Comparison of ENCODE assay signal across 19 cellular contexts in genomic region chr3:168134931-168135330, GRCh38. TPM values are rescaled to one million over a fixed set of nuclear protein-coding genes. Genes with fewer than 3 reads are reported as not detected.
DNase-seq lines count a peak whose midpoint lies in the region; ATAC-seq and TF ChIP-seq lines count a peak whose summit lies in the region.
"Had no signal": no experiment of that assay in that cellular context is flagged by ENCODE, and none has a peak within 500 bp of the region (broad histone marks: within the 10 kb centered on the region; RNA-seq: fewer than 3 reads in every experiment).

No MANE protein-coding gene starts in this region.

- DNase-seq in M059J (ENCODE audit: low read depth), result peak; percentile 9
- DNase-seq in ascending aorta (ENCODE audit: low spot score in 2 of 2), result no peak
- no peak for DNase-seq in GM19240 (ENCODE audit: insufficient read length, low spot score)
- DNase-seq in natural killer cell treated with Interleukin-12 subunit alpha and Interleukin-12 subunit beta and Interleukin-15 and Interleukin-18, amount 100 ng/mL, for 72 hours (ENCODE audit: low spot score), result no peak
- DNase-seq: activated CD8-positive, alpha-beta T cell treated with anti-CD3 and anti-CD28 coated beads, Interleukin-2, amount 10 ng/mL, durations not matched to agents 7 days and 5 days; activated gamma-delta T cell; GM23248; hypothalamus; left ventricle myocardium superior; NCI-H1048; NCI-H2171 treated with DMSO at 0.1 percent for 48 hours; retina had no signal

- no peaks in the 10 kb centered on the region for H3K36me3 Mint-ChIP-seq in natural killer cell treated with Interleukin-12 subunit alpha and Interleukin-12 subunit beta and Interleukin-15 and Interleukin-18, amount 100 ng/mL, for 72 hours
- H3K36me3 Mint-ChIP-seq: CD14-positive monocyte had no signal

- H3K36me3 ChIP-seq in ascending aorta, result no peaks in the 10 kb centered on the region
- H3K36me3 ChIP-seq: esophagus muscularis mucosa had no signal

- TF ChIP-seq CTCF in ascending aorta (IDR thresholded peaks at IDR 0.05), result no peak

- H3K27me3 ChIP-seq in ascending aorta, result no peaks in the 10 kb centered on the region
- H3K27me3 ChIP-seq: esophagus muscularis mucosa had no signal

- H3K27me3 Mint-ChIP-seq in natural killer cell treated with Interleukin-12 subunit alpha and Interleukin-12 subunit beta and Interleukin-15 and Interleukin-18, amount 100 ng/mL, for 72 hours, result peaks cover 7 to 16% of the 10 kb centered on the region in 2 donors
- H3K27me3 Mint-ChIP-seq: dendritic cell treated with granulocyte-macrophage colony-stimulating factor and Interleukin-4, amounts not matched to agents 40 ng/mL and 50 ng/mL, for 4 days had no signal

- no peak overlapping the region for H3K4me3 Mint-ChIP-seq in natural killer cell treated with Interleukin-12 subunit alpha and Interleukin-12 subunit beta and Interleukin-15 and Interleukin-18, amount 100 ng/mL, for 72 hours
- H3K4me3 Mint-ChIP-seq: activated CD8-positive, alpha-beta T cell treated with anti-CD3 and anti-CD28 coated beads, Interleukin-2, amount 10 ng/mL, durations not matched to agents 7 days and 5 days; CD14-positive monocyte; dendritic cell treated with granulocyte-macrophage colony-stimulating factor and Interleukin-4, amounts not matched to agents 40 ng/mL and 50 ng/mL, for 4 days; nephron had no signal

- H3K27ac Mint-ChIP-seq in natural killer cell treated with Interleukin-12 subunit alpha and Interleukin-12 subunit beta and Interleukin-15 and Interleukin-18, amount 100 ng/mL, for 72 hours, result no peak overlapping the region
- H3K27ac Mint-ChIP-seq: activated CD8-positive, alpha-beta T cell treated with anti-CD3 and anti-CD28 coated beads, Interleukin-2, amount 10 ng/mL, durations not matched to agents 7 days and 5 days; CD14-positive monocyte; dendritic cell treated with granulocyte-macrophage colony-stimulating factor and Interleukin-4, amounts not matched to agents 40 ng/mL and 50 ng/mL, for 4 days; nephron had no signal

- no peaks in the 10 kb centered on the region for H3K9me3 Mint-ChIP-seq in natural killer cell treated with Interleukin-12 subunit alpha and Interleukin-12 subunit beta and Interleukin-15 and Interleukin-18, amount 100 ng/mL, for 72 hours

- H3K9me3 ChIP-seq in ascending aorta, result no peaks in the 10 kb centered on the region
- H3K9me3 ChIP-seq: esophagus muscularis mucosa had no signal

- H3K4me1 ChIP-seq in ascending aorta, result no peaks in the 10 kb centered on the region

- no peak overlapping the region for H3K4me3 ChIP-seq in ascending aorta
- H3K4me3 ChIP-seq: esophagus muscularis mucosa, GM23248 had no signal

- ATAC-seq in GM19351 (IDR thresholded peaks at IDR 0.05; ENCODE audit: unreplicated experiment), result peak; percentile 75
- ATAC-seq in HG02870 (IDR thresholded peaks at IDR 0.05; ENCODE audit: unreplicated experiment), result peak; percentile 94
- ATAC-seq in natural killer cell treated with Interleukin-12 subunit alpha and Interleukin-12 subunit beta and Interleukin-15 and Interleukin-18, amount 100 ng/mL, for 72 hours, result no peak
- no peak for ATAC-seq in GM21526 (IDR thresholded peaks at IDR 0.05; ENCODE audit: low FRiP score, unreplicated experiment)
- ATAC-seq: activated CD8-positive, alpha-beta T cell treated with anti-CD3 and anti-CD28 coated beads, Interleukin-2, amount 10 ng/mL, durations not matched to agents 7 days and 5 days; left ventricle myocardium superior had no signal

- intact Hi-C loops in ascending aorta (cut with DNase I), result no loop called here

- no peak overlapping the region for H3K27ac ChIP-seq in ascending aorta
- H3K27ac ChIP-seq: esophagus muscularis mucosa, GM23248 had no signal

- no peaks in the 10 kb centered on the region for H3K4me1 Mint-ChIP-seq in natural killer cell treated with Interleukin-12 subunit alpha and Interleukin-12 subunit beta and Interleukin-15 and Interleukin-18, amount 100 ng/mL, for 72 hours (ENCODE audit: low read depth in 2 of 2)
- H3K4me1 Mint-ChIP-seq: nephron had no signal

RNA-seq across cellular contexts. Expression of gene GOLIM4, which starts 39.2 kb away (rescaled TPM):
- total RNA-seq in M059J (2014; rRNA removed; shearing (Covaris generic)), result 34.4 and 47.4 TPM in 2 replicates
- total RNA-seq in ascending aorta, result 43.1 TPM
- total RNA-seq in natural killer cell treated with Interleukin-12 subunit alpha and Interleukin-12 subunit beta and Interleukin-15 and Interleukin-18, amount 100 ng/mL, for 72 hours, result 10 to 100 TPM; 16.2 to 21.5 TPM

Comparison
In these comparisons a context has a peak if more than half of its experiments do, and no peak if none do; other contexts are left out.
1. ATAC-seq: peak in GM19351 (single experiment) and HG02870 (single experiment); none in natural killer cell treated with Interleukin-12 subunit alpha and Interleukin-12 subunit beta and Interleukin-15 and Interleukin-18, amount 100 ng/mL, for 72 hours (0 of 2) and GM21526 (single experiment).